8 cellular contexts compared by ENCODE assay signal in genomic region chr6:25490018-25490865, GRCh38.
DNase-seq lines count a peak whose midpoint lies in the region; ATAC-seq lines count a peak whose summit lies in the region.

No MANE protein-coding gene starts in this region.

- DNase-seq in A172 (ENCODE audit: low spot score) (peak; percentile 56), NCI-H345 treated with DMSO at 0.1 percent for 48 hours (lab: John Stamatoyannopoulos, UW; ENCODE audit: unreplicated experiment) (peak; percentile 76), kidney tubule cell (ENCODE audit: low spot score) (peak; percentile 83)
- DNase-seq in activated CD4-positive, CD25-positive, alpha-beta regulatory T cell treated with anti-CD3 and anti-CD28 coated beads, Interleukin-2, amount 50 U/mL, for 72 hours: peak; percentile 58
- peak; percentile 31 to 43 for DNase-seq in central memory CD8-positive, alpha-beta T cell (ENCODE audit: low spot score in 2 of 2)
- DNase-seq in stimulated activated CD4-positive, alpha-beta T cell treated with anti-CD3 and anti-CD28 coated beads, Interleukin-4, amount 100 ng/mL, for 24 hours: peak; percentile 72

- no peaks in the 10 kb centered on the region for H3K27me3 Mint-ChIP-seq in central memory CD8-positive, alpha-beta T cell

- ATAC-seq in GM18520 (IDR thresholded peaks at IDR 0.05; ENCODE audit: unreplicated experiment): peak; percentile 74
- peak; percentile 85 for ATAC-seq in HG03280 (IDR thresholded peaks at IDR 0.05; ENCODE audit: unreplicated experiment)
- peak; percentile 46 for ATAC-seq in central memory CD8-positive, alpha-beta T cell (replicated peaks; ENCODE audit: extremely low read depth, poor library complexity, severe bottlenecking)

- no peaks in the 10 kb centered on the region for H3K9me3 Mint-ChIP-seq in central memory CD8-positive, alpha-beta T cell

- no peak overlapping the region for H3K27ac Mint-ChIP-seq in central memory CD8-positive, alpha-beta T cell (ENCODE audit: low read depth)

- H3K36me3 Mint-ChIP-seq in central memory CD8-positive, alpha-beta T cell (ENCODE audit: insufficient read depth): peaks cover 3% of the 10 kb centered on the region

- H3K4me3 Mint-ChIP-seq in central memory CD8-positive, alpha-beta T cell: no peak overlapping the region

- peaks cover 8% of the 10 kb centered on the region for H3K4me1 Mint-ChIP-seq in central memory CD8-positive, alpha-beta T cell

Comparison
In these comparisons a context has a peak if more than half of its experiments do, and no peak if none do; other contexts are left out.
1. Peak in every context shown above with its lines: DNase-seq and ATAC-seq.